22 cellular contexts compared by ENCODE assay signal in the genomic region with DNA sequence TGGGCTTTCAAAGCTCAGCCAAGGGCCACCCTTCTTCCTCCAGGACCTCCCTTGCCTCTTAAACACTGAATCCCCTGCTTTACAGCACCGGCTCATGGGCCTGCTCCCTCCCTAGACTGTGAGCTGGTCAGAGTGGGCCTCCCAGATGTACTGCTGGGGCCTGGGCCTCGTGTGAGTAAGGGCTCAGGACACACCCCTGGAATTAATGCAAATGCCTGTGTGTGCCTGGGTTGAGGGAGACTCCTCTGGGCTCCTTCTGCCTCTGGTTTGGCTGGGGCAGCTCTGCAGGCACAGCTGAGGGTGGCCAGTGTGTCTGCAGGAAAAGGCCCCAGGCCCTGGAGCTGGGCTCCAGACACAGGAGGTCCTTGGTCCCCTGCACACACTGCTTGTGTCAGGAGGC. TPM values are rescaled to one million over a fixed set of nuclear protein-coding genes. Genes with fewer than 3 reads are reported as not detected.
DNase-seq lines count a peak whose midpoint lies in the region; ATAC-seq, FAIRE-seq and TF ChIP-seq lines count a peak whose summit lies in the region.
"Had no signal": no experiment of that assay in that cellular context is flagged by ENCODE, and none has a peak within 500 bp of the region (broad histone marks: within the 10 kb centered on the region; RNA-seq: fewer than 3 reads in every experiment).

No MANE protein-coding gene starts in this region.

- TF ChIP-seq RAD21 in K562 (CRISPR knock-in tag; conservative IDR thresholded peaks at IDR 0.05 in 1 of 2, IDR thresholded peaks at IDR 0.05 in 1 of 2): no peak

- H3K27me3 ChIP-seq in GM23248 (replicated peaks; ENCODE audit: insufficient read depth) (peaks cover 8% of the 10 kb centered on the region; the same call in 1 of the 2 replicates), OCI-LY3 (ENCODE audit: low read depth, low read length) (peaks cover 5% of the 10 kb centered on the region; the same call in 1 of the 2 replicates), K562 (ENCODE audit: control insufficient read depth in 2 of 2, insufficient read depth in 2 of 2, low read length in 2 of 2) (no peaks in the 10 kb centered on the region), osteoblast (ENCODE audit: insufficient read depth, low read length) (no peaks in the 10 kb centered on the region)
- H3K27me3 ChIP-seq: BLaER1 treated with 17β-estradiol and CSF1 and Interleukin-3, amounts not matched to agents 10 nM and 100 nM; hepatocyte; MG63; testis had no signal

- H3K9me3 ChIP-seq in GM23248 (ENCODE audit: low read depth) (no peaks in the 10 kb centered on the region), OCI-LY3 (ENCODE audit: insufficient read depth, low read length) (no peaks in the 10 kb centered on the region), K562 (replicated peaks; ENCODE audit: control insufficient read depth, insufficient read depth, low read depth, low read length) (no peaks in the 10 kb centered on the region), osteoblast (ENCODE audit: low read depth, low read length) (no peaks in the 10 kb centered on the region)
- H3K9me3 ChIP-seq: BLaER1 treated with 17β-estradiol and CSF1 and Interleukin-3, amounts not matched to agents 10 nM and 100 nM; gastrocnemius medialis; MG63; testis had no signal

- CTCF ChIA-PET in K562 (lab: Yijun Ruan, JAX; ENCODE audit: low intra/inter-chr PET ratio): interaction anchor here (0.6 to 3.4 kb wide), 7 partner anchors 41 to 331 kb away, joined by 3 to 17 read pairs (median 4); no protein-coding TSS in a partner anchor

- DNase-seq in GM23248 (no peak), K562 (ENCODE audit: extremely low read depth in 1 of 4, low spot score in 3 of 4) (no peak), osteoblast (ENCODE audit: insufficient read length, low spot score, missing footprints) (peak; percentile 75), OCI-M2 (lab: John Stamatoyannopoulos, UW; ENCODE audit: unreplicated experiment) (no peak), dermis blood vessel endothelial cell (no peak), putamen (ENCODE audit: low spot score) (no peak), NK-92 (lab: John Stamatoyannopoulos, UW; ENCODE audit: unreplicated experiment) (no peak)
- DNase-seq: activated gamma-delta T cell, gastrocnemius medialis had no signal

- WGBS in GM23248 (ENCODE audit: low coverage in 1 of 2, low lambda C conversion rate in 2 of 2, missing lambda C conversion rate in 2 of 2), 2 experiments: 26 to 35% methylated on average over 2 of the region's 2 CpGs
- WGBS in K562 (ENCODE audit: insufficient coverage, low coverage, missing lambda C conversion rate): 5% methylated on average over 2 of the region's 2 CpGs

- H3K4me2 ChIP-seq in GM23248 (ENCODE audit: unreplicated experiment) (no peak overlapping the region), OCI-LY3 (ENCODE audit: low read length) (no peak overlapping the region), K562 (ENCODE audit: insufficient read depth, low read length) (no peak overlapping the region), osteoblast (ENCODE audit: insufficient read depth, low read length) (no peak overlapping the region)
- H3K4me2 ChIP-seq: BLaER1 treated with 17β-estradiol and CSF1 and Interleukin-3, amounts not matched to agents 10 nM and 100 nM; hepatocyte had no signal

- H4K20me1 ChIP-seq in GM23248 (ENCODE audit: insufficient read depth) (no peaks in the 10 kb centered on the region), OCI-LY3 (ENCODE audit: insufficient read depth, low read length) (no peaks in the 10 kb centered on the region), K562 (replicated peaks; ENCODE audit: control insufficient read depth, insufficient read depth, low read length) (no peaks in the 10 kb centered on the region), osteoblast (ENCODE audit: insufficient read depth, low read length) (no peaks in the 10 kb centered on the region)
- H4K20me1 ChIP-seq: BLaER1 treated with 17β-estradiol and CSF1 and Interleukin-3, amounts not matched to agents 10 nM and 100 nM had no signal

- H3K79me2 ChIP-seq in GM23248 (ENCODE audit: insufficient read depth) (no peaks in the 10 kb centered on the region), OCI-LY3 (ENCODE audit: low read length) (no peaks in the 10 kb centered on the region), K562 (ENCODE audit: control insufficient read depth, insufficient read depth, low read length) (no peaks in the 10 kb centered on the region), osteoblast (ENCODE audit: insufficient read depth, low read length) (no peaks in the 10 kb centered on the region)
- H3K79me2 ChIP-seq: hepatocyte had no signal

- H3K9me2 ChIP-seq in GM23248 (ENCODE audit: insufficient read depth): no peaks in the 10 kb centered on the region

- no peaks in the 10 kb centered on the region for H3F3A ChIP-seq in GM23248 (ENCODE audit: insufficient read depth)

- peak overlapping the region; percentile 60; the same call in 1 of the 2 replicates for H2AFZ ChIP-seq in GM23248
- H2AFZ ChIP-seq in OCI-LY3 (ENCODE audit: low read depth, low read length): peak overlapping the region; percentile 84; the same call in 1 of the 2 replicates
- H2AFZ ChIP-seq in K562 (ENCODE audit: low read depth, low read length): peak overlapping the region; percentile 26; the same call in 1 of the 2 replicates
- H2AFZ ChIP-seq in osteoblast (ENCODE audit: low read length): peak overlapping the region; percentile 63
- H2AFZ ChIP-seq: hepatocyte had no signal

- H3K9ac ChIP-seq in GM23248: no peak overlapping the region
- H3K9ac ChIP-seq in OCI-LY3 (ENCODE audit: low read length): no peak overlapping the region
- H3K9ac ChIP-seq in K562 (ENCODE audit: insufficient read depth in 1 of 2, low read depth in 2 of 2, low read length in 2 of 2): peak overlapping the region in 1 of 2 experiments; percentile 24; a peak in 2 of 4 replicates

- H3K27ac ChIP-seq in GM23248 (no peak overlapping the region), OCI-LY3 (ENCODE audit: low read length) (no peak overlapping the region), K562 (ENCODE audit: extremely low read depth, low read depth, low read length) (no peak overlapping the region), osteoblast (ENCODE audit: low read depth, low read length) (no peak overlapping the region)
- H3K27ac ChIP-seq: BLaER1 treated with 17β-estradiol and CSF1 and Interleukin-3, amounts not matched to agents 10 nM and 100 nM; gastrocnemius medialis; hepatocyte; testis; VCaP had no signal

- no peaks in the 10 kb centered on the region for H3K9me1 ChIP-seq in K562 (ENCODE audit: control insufficient read depth, insufficient read depth, low read length)

- in situ Hi-C loops in GM23248 (cut with MboI) (loop anchor here (10.0 to 25.0 kb wide), 2 partner anchors 239 to 627 kb away; no protein-coding TSS in a partner anchor), K562 (cut with MboI) (loop anchor here (5.0 kb wide), 2 partner anchors 252 to 332 kb away; no protein-coding TSS in a partner anchor)

- no peaks in the 10 kb centered on the region; the same call in 1 of the 2 replicates for H3K4me1 ChIP-seq in GM23248 (ENCODE audit: insufficient read depth)
- no peaks in the 10 kb centered on the region; the same call in 1 of the 2 replicates for H3K4me1 ChIP-seq in OCI-LY3 (ENCODE audit: low read length)
- H3K4me1 ChIP-seq in K562 (replicated peaks in 1 of 2; ENCODE audit: control insufficient read depth in 2 of 2, insufficient read depth in 2 of 2, low read length in 2 of 2): peaks cover 7 to 15% of the 10 kb centered on the region in 2 experiments; a peak in 4 of 5 replicates
- peaks cover 12% of the 10 kb centered on the region for H3K4me1 ChIP-seq in osteoblast (ENCODE audit: insufficient read depth, low read length)
- H3K4me1 ChIP-seq: gastrocnemius medialis had no signal

- no peak for TF ChIP-seq EP300 in K562 (IDR thresholded peaks at IDR 0.05; ENCODE audit: low read length)

- TF ChIP-seq POLR2A in K562 (conservative IDR thresholded peaks at IDR 0.05): no peak

- ATAC-seq in K562: peak; percentile 14; the same call in 2 of the 3 replicates

- H3K36me3 ChIP-seq in GM23248 (ENCODE audit: low read depth) (no peaks in the 10 kb centered on the region), OCI-LY3 (replicated peaks; ENCODE audit: low read depth, low read length) (no peaks in the 10 kb centered on the region), K562 (ENCODE audit: control insufficient read depth, insufficient read depth, low read length) (no peaks in the 10 kb centered on the region), osteoblast (ENCODE audit: insufficient read depth, low read length) (no peaks in the 10 kb centered on the region)
- H3K36me3 ChIP-seq: BLaER1 treated with 17β-estradiol and CSF1 and Interleukin-3, amounts not matched to agents 10 nM and 100 nM; gastrocnemius medialis; MG63 had no signal

- H3K4me3 ChIP-seq in GM23248 (no peak overlapping the region), OCI-LY3 (ENCODE audit: low read length) (no peak overlapping the region), K562 (no peak overlapping the region), osteoblast (ENCODE audit: insufficient read depth, low read length) (no peak overlapping the region)
- H3K4me3 ChIP-seq: BLaER1 treated with 17β-estradiol and CSF1 and Interleukin-3, amounts not matched to agents 10 nM and 100 nM; gastrocnemius medialis; hepatocyte; MG63; testis had no signal

- FAIRE-seq in K562 (lab: Jason Lieb, UNC): no peak
- FAIRE-seq: endometrium had no signal

- no TSS peak for BruUV-seq in K562 (replicated peaks; lab: Mats Ljungman, UMichigan)

- POLR2A ChIA-PET in K562 (lab: Yijun Ruan, JAX): interaction anchor here (1.2 kb wide), 1 partner anchor 251 kb away, joined by 5 read pairs; no protein-coding TSS in a partner anchor

- intact Hi-C loops in K562 (cut with micrococcal nuclease): loop anchor here (1.0 to 10.0 kb wide), 7 partner anchors 41 to 331 kb away; no protein-coding TSS in a partner anchor

- TF ChIP-seq CTCF in OCI-LY3 (IDR thresholded peaks at IDR 0.05; ENCODE audit: low read depth, low read length) (no peak), K562 (IDR thresholded peaks at IDR 0.05 in 2 of 3, conservative IDR thresholded peaks at IDR 0.05 in 1 of 3; ENCODE audit: insufficient read depth in 2 of 3, low read depth in 1 of 3, low read length in 3 of 3) (no peak), osteoblast (IDR thresholded peaks at IDR 0.05; ENCODE audit: extremely low read depth, low read depth, low read length) (no peak)

RNA-seq across cellular contexts. Expression of gene ALX4, which starts 24.2 kb away (rescaled TPM):
- total RNA-seq in GM23248 (2014; rRNA removed; shearing (Covaris generic)): not detected in 2 replicates
- polyA plus RNA-seq in GM23248 (2016; fragmentation: Nextera tagmentation; extraction: Ambion mirVana) (not detected in 2 replicates), K562 (2011; rRNA removed) (0.14 and 0.81 TPM in 2 replicates), K562 (2014; fragmentation: Illumina TruSeq; extraction: Trizol) (0.64 and 0.78 TPM in 2 replicates), K562 (2014; fragmentation: Nextera tagmentation; extraction: Ambion mirVana) (under 1 TPM; 0.07 to 0.13 TPM), K562 (2014; rRNA removed) (0.23 and 0.51 TPM in 2 replicates)
- total RNA-seq in K562 (2011; cell fraction: chromatin; rRNA removed; ENCODE audit: low replicate concordance): 0.11 and 0.35 TPM in 2 replicates
- 0.13 and 0.33 TPM in 2 replicates for total RNA-seq in K562 (2011; cell fraction: nucleolus; rRNA removed)
- 0.15 and 0.31 TPM in 2 replicates for total RNA-seq in K562 (2011; cell fraction: nucleoplasm; rRNA removed)
- total RNA-seq in K562 (2014; rRNA removed) (0.65 and 1.0 TPM in 2 replicates), K562 (2014; rRNA removed; fragmentation: Illumina TruSeq; extraction: Trizol) (0.22 and 0.33 TPM in 2 replicates), K562 (2015; rRNA removed; fragmentation: Illumina TruSeq; extraction: Trizol) (0.60 and 0.62 TPM in 2 replicates), K562 (2021) (1.1 and 1.2 TPM in 2 replicates), osteoblast (under 0.01 and 0.29 TPM in 2 replicates), dermis blood vessel endothelial cell (not detected in 2 replicates)
- polyA plus RNA-seq in K562 (2011; cell fraction: cytosol; rRNA removed): 0.30 and 0.59 TPM in 2 replicates
- polyA plus RNA-seq in K562 (2011; cell fraction: nucleus; rRNA removed): 0.44 and 0.91 TPM in 2 replicates
- 0.89 and 1.6 TPM in 2 replicates for polyA plus RNA-seq in K562 (2012)
- polyA minus RNA-seq in K562 (2011; rRNA and poly(A)+ RNA removed): 0.21 and 0.99 TPM in 2 replicates
- polyA minus RNA-seq in K562 (2011; cell fraction: cytosol; rRNA and poly(A)+ RNA removed): 0.48 and 1.8 TPM in 2 replicates
- polyA minus RNA-seq in K562 (2011; cell fraction: nucleus; rRNA and poly(A)+ RNA removed): 0.40 and 1.4 TPM in 2 replicates
- total RNA-seq: activated CD8-positive, alpha-beta memory T cell treated with anti-CD3 and anti-CD28 coated beads for 36 hours; activated naive CD8-positive, alpha-beta T cell treated with anti-CD3 and anti-CD28 coated beads, Interleukin-2, amount 10 ng/mL, durations not matched to agents 7 days and 5 days; dermis microvascular lymphatic vessel endothelial cell; left lobe of liver had no signal
- polyA plus RNA-seq: IgD-negative memory B cell, immature natural killer cell had no signal

Comparison
In these comparisons a context has a peak if more than half of its experiments do, and no peak if none do; other contexts are left out.
1. H2AFZ ChIP-seq: peak in every context shown above with its lines; median percentile 84 in OCI-LY3; 63 in osteoblast; 60 in GM23248; 26 in K562.